34 cellular contexts compared by ENCODE assay signal in the genomic region with DNA sequence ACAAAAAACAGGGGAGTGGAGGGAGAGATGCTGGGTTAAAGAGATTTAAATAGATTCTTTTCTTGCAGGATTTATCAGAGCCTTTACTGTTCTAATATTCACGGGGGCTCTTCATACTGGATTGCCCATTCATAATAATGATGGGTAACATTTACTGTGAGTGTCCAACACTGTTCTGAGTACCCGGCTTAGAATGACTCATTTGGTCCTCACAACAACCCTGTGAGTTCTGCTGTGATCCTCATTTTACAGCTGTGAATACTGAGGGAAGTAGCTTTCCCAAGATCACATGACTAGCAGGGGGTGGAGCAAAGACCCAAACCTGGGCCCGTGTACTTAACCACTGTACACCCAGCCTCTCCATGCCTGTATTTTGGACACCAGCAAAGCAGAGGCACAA.
"Had no signal": no experiment of that assay in that cellular context is flagged by ENCODE, and none has a peak within 500 bp of the region (broad histone marks: within the 10 kb centered on the region; RNA-seq: fewer than 3 reads in every experiment).

No MANE protein-coding gene starts in this region.

- H3K79me2 ChIP-seq: hepatocyte had no signal

- H3K4me1 Mint-ChIP-seq: activated CD4-positive, alpha-beta T cell treated with anti-CD3 and anti-CD28 coated beads, Interleukin-2, amount 10 ng/mL, durations not matched to agents 24 days and 14 days; activated naive CD8-positive, alpha-beta T cell treated with anti-CD3 and anti-CD28 coated beads, Interleukin-2, amount 10 ng/mL, durations not matched to agents 7 days and 5 days; brain; immature natural killer cell; nephron progenitor cell had no signal

- ATAC-seq: left lung, lower lobe of right lung, right lobe of liver had no signal

- H3K4me3 ChIP-seq: ascending aorta, coronary artery, dorsolateral prefrontal cortex, gastroesophageal sphincter, hepatocyte, left lung, lower lobe of right lung, ovary, right lobe of liver, skin epidermis, thoracic aorta had no signal

- H3K4me1 ChIP-seq: ascending aorta, gastroesophageal sphincter, left lung, lower lobe of right lung, right lobe of liver had no signal

- H3K27ac ChIP-seq: ascending aorta, coronary artery, dorsolateral prefrontal cortex, gastroesophageal sphincter, hepatocyte, left lung, lower lobe of right lung, neutrophil, ovary, right lobe of liver, skin epidermis, thoracic aorta, WERI-Rb-1 had no signal

- H3K9me3 ChIP-seq: neutrophil, ovary, right lobe of liver had no signal

- FAIRE-seq: urothelium cell line had no signal

- H3K4me3 Mint-ChIP-seq: activated CD4-positive, alpha-beta memory T cell treated with anti-CD3 and anti-CD28 coated beads for 36 hours; activated CD4-positive, alpha-beta T cell treated with anti-CD3 and anti-CD28 coated beads, Interleukin-2, amount 10 ng/mL, durations not matched to agents 24 days and 14 days; activated naive CD4-positive, alpha-beta T cell treated with anti-CD3 and anti-CD28 coated beads for 36 hours; activated naive CD8-positive, alpha-beta T cell treated with anti-CD3 and anti-CD28 coated beads, Interleukin-2, amount 10 ng/mL, durations not matched to agents 7 days and 5 days; activated T-helper 1 cell treated with anti-CD3 and anti-CD28 coated beads, Interleukin-12 subunit alpha, Interleukin-12 subunit beta, Interleukin-2, Interleukin-4 antibody, amounts not matched to agents 30 ng/mL and 10 ng/mL and 1 ng/mL, durations not matched to agents 14 hours and 24 hours and 36 hours; brain; immature natural killer cell; nephron progenitor cell; stimulated activated naive CD8-positive, alpha-beta T cell treated with anti-CD3 and anti-CD28 coated beads, Interleukin-15, Interleukin-2, amounts not matched to agents 100 ng/mL and 50 ng/mL, for 24 hours; T-helper 1 cell treated with Interleukin-12 subunit alpha and Interleukin-12 subunit beta and Interleukin-4 antibody, amounts not matched to agents 30 μg/mL and 1 μg/mL, for 36 hours had no signal

- H3K27me3 Mint-ChIP-seq: activated CD4-positive, alpha-beta memory T cell treated with anti-CD3 and anti-CD28 coated beads for 36 hours; progenitor cell of endocrine pancreas; stimulated activated naive CD8-positive, alpha-beta T cell treated with anti-CD3 and anti-CD28 coated beads, Interleukin-15, Interleukin-2, amounts not matched to agents 100 ng/mL and 50 ng/mL, for 24 hours had no signal

- H3K27ac Mint-ChIP-seq: activated CD4-positive, alpha-beta memory T cell treated with anti-CD3 and anti-CD28 coated beads for 36 hours; activated CD4-positive, alpha-beta T cell treated with anti-CD3 and anti-CD28 coated beads, Interleukin-2, amount 10 ng/mL, durations not matched to agents 24 days and 14 days; activated naive CD4-positive, alpha-beta T cell treated with anti-CD3 and anti-CD28 coated beads for 36 hours; activated naive CD8-positive, alpha-beta T cell treated with anti-CD3 and anti-CD28 coated beads, Interleukin-2, amount 10 ng/mL, durations not matched to agents 7 days and 5 days; activated T-helper 1 cell treated with anti-CD3 and anti-CD28 coated beads, Interleukin-12 subunit alpha, Interleukin-12 subunit beta, Interleukin-2, Interleukin-4 antibody, amounts not matched to agents 30 ng/mL and 10 ng/mL and 1 ng/mL, durations not matched to agents 14 hours and 24 hours and 36 hours; brain; immature natural killer cell; nephron progenitor cell; progenitor cell of endocrine pancreas; stimulated activated naive CD8-positive, alpha-beta T cell treated with anti-CD3 and anti-CD28 coated beads, Interleukin-15, Interleukin-2, amounts not matched to agents 100 ng/mL and 50 ng/mL, for 24 hours; T-helper 1 cell treated with Interleukin-12 subunit alpha and Interleukin-12 subunit beta and Interleukin-4 antibody, amounts not matched to agents 30 μg/mL and 1 μg/mL, for 36 hours had no signal

- H3K36me3 ChIP-seq: ascending aorta, gastroesophageal sphincter, left lung, lower lobe of right lung, neutrophil, ovary, right lobe of liver, thoracic aorta, WERI-Rb-1 had no signal

- H2AFZ ChIP-seq: hepatocyte had no signal

- H3K9me3 Mint-ChIP-seq: activated CD4-positive, alpha-beta T cell treated with anti-CD3 and anti-CD28 coated beads, Interleukin-2, amount 10 ng/mL, durations not matched to agents 24 days and 14 days; activated T-helper 1 cell treated with anti-CD3 and anti-CD28 coated beads, Interleukin-12 subunit alpha, Interleukin-12 subunit beta, Interleukin-2, Interleukin-4 antibody, amounts not matched to agents 30 ng/mL and 10 ng/mL and 1 ng/mL, durations not matched to agents 14 hours and 24 hours and 36 hours; immature natural killer cell; stimulated activated naive CD8-positive, alpha-beta T cell treated with anti-CD3 and anti-CD28 coated beads, Interleukin-15, Interleukin-2, amounts not matched to agents 100 ng/mL and 50 ng/mL, for 24 hours; T-helper 1 cell treated with Interleukin-12 subunit alpha and Interleukin-12 subunit beta and Interleukin-4 antibody, amounts not matched to agents 30 μg/mL and 1 μg/mL, for 36 hours had no signal

- H3K36me3 Mint-ChIP-seq: activated CD4-positive, alpha-beta memory T cell treated with anti-CD3 and anti-CD28 coated beads for 36 hours; activated naive CD8-positive, alpha-beta T cell treated with anti-CD3 and anti-CD28 coated beads, Interleukin-2, amount 10 ng/mL, durations not matched to agents 7 days and 5 days; brain; immature natural killer cell had no signal

- H3K27me3 ChIP-seq: ascending aorta, gastroesophageal sphincter, hepatocyte, left lung, ovary, right lobe of liver had no signal

- H3K4me2 ChIP-seq: hepatocyte had no signal

- DNase-seq: activated CD4-positive, alpha-beta memory T cell treated with anti-CD3 and anti-CD28 coated beads for 36 hours; activated CD4-positive, alpha-beta T cell treated with anti-CD3 and anti-CD28 coated beads, Interleukin-2, amount 10 ng/mL, durations not matched to agents 24 days and 14 days; activated CD4-positive, CD25-positive, alpha-beta regulatory T cell treated with anti-CD3 and anti-CD28 coated beads, Interleukin-2, amount 50 U/mL, for 72 hours; activated CD8-positive, alpha-beta memory T cell treated with anti-CD3 and anti-CD28 coated beads, Interleukin-2, amount 50 U/mL, for 4 hours; activated effector memory CD4-positive, alpha-beta T cell treated with anti-CD3 and anti-CD28 coated beads, Interleukin-2, amount 50 U/mL, for 16 hours; activated naive CD4-positive, alpha-beta T cell treated with anti-CD3 and anti-CD28 coated beads for 36 hours; activated naive CD8-positive, alpha-beta T cell treated with anti-CD3 and anti-CD28 coated beads, Interleukin-2, amount 10 ng/mL, durations not matched to agents 7 days and 5 days; activated T-cell treated with anti-CD3 and anti-CD28 coated beads, Interleukin-2, amount 50 U/mL, for 1 hour; dorsolateral prefrontal cortex; effector memory CD4-positive, alpha-beta T cell; immature natural killer cell; left lung; lower lobe of right lung; nephron progenitor cell; ovary; right lobe of liver; stimulated activated CD4-positive, alpha-beta T cell treated with anti-CD3 and anti-CD28 coated beads, Interleukin-12 subunit alpha, Interleukin-12 subunit beta, amount 100 ng/mL, for 4 hours; stimulated activated CD4-positive, alpha-beta T cell treated with anti-CD3 and anti-CD28 coated beads, Interleukin-4, amount 100 ng/mL, for 1 hour; T-helper 9 cell; trophoblast cell; WERI-Rb-1 had no signal
